Comparison of ENCODE assay signal across 10 cellular contexts in genomic region chr2:55875434-55876135, GRCh38. TPM values are rescaled to one million over a fixed set of nuclear protein-coding genes. Genes with fewer than 3 reads are reported as not detected.
A peak's percentile ranks its signal among the peaks of the same experiment; 100 is the strongest.
DNase-seq lines count a peak whose midpoint lies in the region; ATAC-seq and TF ChIP-seq lines count a peak whose summit lies in the region.
"Had no signal": no experiment of that assay in that cellular context is flagged by ENCODE, and none has a peak within 500 bp of the region (broad histone marks: within the 10 kb centered on the region; RNA-seq: fewer than 3 reads in every experiment).

No MANE protein-coding gene starts in this region.

- ATAC-seq in GM18520 (IDR thresholded peaks at IDR 0.05; ENCODE audit: unreplicated experiment) (peak; percentile 61), HG02852 (IDR thresholded peaks at IDR 0.05; ENCODE audit: unreplicated experiment) (peak; percentile 77), SK-N-SH treated with all-trans-retinoic acid at 6 μM for 48 hours (peak; percentile 77)
- no peak for ATAC-seq in natural killer cell treated with Interleukin-12 subunit alpha and Interleukin-12 subunit beta and Interleukin-15 and Interleukin-18, amount 100 ng/mL, for 72 hours
- no peak for ATAC-seq in stimulated activated effector memory CD8-positive, alpha-beta T cell treated with anti-CD3 and anti-CD28 coated beads, Interleukin-12 subunit alpha, Interleukin-12 subunit beta, amount 100 ng/mL, for 72 hours
- ATAC-seq: gastrocnemius medialis had no signal

- H3K4me3 Mint-ChIP-seq in natural killer cell treated with Interleukin-12 subunit alpha and Interleukin-12 subunit beta and Interleukin-15 and Interleukin-18, amount 100 ng/mL, for 72 hours, result no peak overlapping the region
- no peak overlapping the region for H3K4me3 Mint-ChIP-seq in stimulated activated effector memory CD8-positive, alpha-beta T cell treated with anti-CD3 and anti-CD28 coated beads, Interleukin-12 subunit alpha, Interleukin-12 subunit beta, amount 100 ng/mL, for 72 hours

- H3K36me3 Mint-ChIP-seq in natural killer cell treated with Interleukin-12 subunit alpha and Interleukin-12 subunit beta and Interleukin-15 and Interleukin-18, amount 100 ng/mL, for 72 hours, result no peaks in the 10 kb centered on the region
- no peaks in the 10 kb centered on the region for H3K36me3 Mint-ChIP-seq in stimulated activated effector memory CD8-positive, alpha-beta T cell treated with anti-CD3 and anti-CD28 coated beads, Interleukin-12 subunit alpha, Interleukin-12 subunit beta, amount 100 ng/mL, for 72 hours

- peaks cover 4% of the 10 kb centered on the region for H3K9me3 Mint-ChIP-seq in natural killer cell treated with Interleukin-12 subunit alpha and Interleukin-12 subunit beta and Interleukin-15 and Interleukin-18, amount 100 ng/mL, for 72 hours
- H3K9me3 Mint-ChIP-seq in stimulated activated effector memory CD8-positive, alpha-beta T cell treated with anti-CD3 and anti-CD28 coated beads, Interleukin-12 subunit alpha, Interleukin-12 subunit beta, amount 100 ng/mL, for 72 hours, result peaks cover 5% of the 10 kb centered on the region

- H3K27ac Mint-ChIP-seq in natural killer cell treated with Interleukin-12 subunit alpha and Interleukin-12 subunit beta and Interleukin-15 and Interleukin-18, amount 100 ng/mL, for 72 hours, result no peak overlapping the region
- no peak overlapping the region for H3K27ac Mint-ChIP-seq in stimulated activated effector memory CD8-positive, alpha-beta T cell treated with anti-CD3 and anti-CD28 coated beads, Interleukin-12 subunit alpha, Interleukin-12 subunit beta, amount 100 ng/mL, for 72 hours

- peaks cover 0 to 5% of the 10 kb centered on the region in 2 donors for H3K27me3 Mint-ChIP-seq in natural killer cell treated with Interleukin-12 subunit alpha and Interleukin-12 subunit beta and Interleukin-15 and Interleukin-18, amount 100 ng/mL, for 72 hours

- DNase-seq in left kidney (ENCODE audit: low read depth, low spot score) (peak; percentile 75), DMS79 treated with DMSO at 0.1 percent for 48 hours (lab: John Stamatoyannopoulos, UW) (no peak), DMS79 (lab: John Stamatoyannopoulos, UW) (no peak)
- no peak for DNase-seq in natural killer cell treated with Interleukin-12 subunit alpha and Interleukin-12 subunit beta and Interleukin-15 and Interleukin-18, amount 100 ng/mL, for 72 hours (ENCODE audit: low spot score)
- DNase-seq in stimulated activated effector memory CD8-positive, alpha-beta T cell treated with anti-CD3 and anti-CD28 coated beads, Interleukin-12 subunit alpha, Interleukin-12 subunit beta, amount 100 ng/mL, for 72 hours (ENCODE audit: low spot score in 2 of 2), result no peak
- DNase-seq: gastrocnemius medialis, NCI-H187 had no signal

- H3K4me1 Mint-ChIP-seq in natural killer cell treated with Interleukin-12 subunit alpha and Interleukin-12 subunit beta and Interleukin-15 and Interleukin-18, amount 100 ng/mL, for 72 hours (ENCODE audit: low read depth in 2 of 2), result no peaks in the 10 kb centered on the region
- no peaks in the 10 kb centered on the region for H3K4me1 Mint-ChIP-seq in stimulated activated effector memory CD8-positive, alpha-beta T cell treated with anti-CD3 and anti-CD28 coated beads, Interleukin-12 subunit alpha, Interleukin-12 subunit beta, amount 100 ng/mL, for 72 hours

TF ChIP-seq in SK-N-SH treated with all-trans-retinoic acid at 6 μM for 48 hours, 23 proteins besides CTCF, POLR2A, EP300 and RAD21:
- TF ChIP-seq OSR1 (CRISPR knock-in tag; IDR thresholded peaks at IDR 0.05) (peak; percentile 74; the same call in 1 of the 2 replicates), RARB (CRISPR knock-in tag; IDR thresholded peaks at IDR 0.05) (peak; percentile 18; the same call in 1 of the 2 replicates), ZNF70 (CRISPR knock-in tag; IDR thresholded peaks at IDR 0.05) (no peak), BACH2 (CRISPR knock-in tag; IDR thresholded peaks at IDR 0.05; ENCODE audit: borderline replicate concordance) (no peak)
TF ChIP-seq in SK-N-SH treated with all-trans-retinoic acid at 6 μM for 48 hours: peak in this region for 2.

RNA-seq across cellular contexts. Expression of gene EFEMP1, which starts 48.0 kb away (rescaled TPM):
- not detected for total RNA-seq in natural killer cell treated with Interleukin-12 subunit alpha and Interleukin-12 subunit beta and Interleukin-15 and Interleukin-18, amount 100 ng/mL, for 72 hours

Comparison
In these comparisons a context has a peak if more than half of its experiments do, and no peak if none do; other contexts are left out.
1. ATAC-seq: peak in GM18520 (single experiment), HG02852 (single experiment) and SK-N-SH treated with all-trans-retinoic acid at 6 μM for 48 hours (single experiment); none in natural killer cell treated with Interleukin-12 subunit alpha and Interleukin-12 subunit beta and Interleukin-15 and Interleukin-18, amount 100 ng/mL, for 72 hours (0 of 2) and stimulated activated effector memory CD8-positive, alpha-beta T cell treated with anti-CD3 and anti-CD28 coated beads, Interleukin-12 subunit alpha, Interleukin-12 subunit beta, amount 100 ng/mL, for 72 hours (single experiment).